11 cellular contexts compared by ENCODE assay signal in the genomic region with DNA sequence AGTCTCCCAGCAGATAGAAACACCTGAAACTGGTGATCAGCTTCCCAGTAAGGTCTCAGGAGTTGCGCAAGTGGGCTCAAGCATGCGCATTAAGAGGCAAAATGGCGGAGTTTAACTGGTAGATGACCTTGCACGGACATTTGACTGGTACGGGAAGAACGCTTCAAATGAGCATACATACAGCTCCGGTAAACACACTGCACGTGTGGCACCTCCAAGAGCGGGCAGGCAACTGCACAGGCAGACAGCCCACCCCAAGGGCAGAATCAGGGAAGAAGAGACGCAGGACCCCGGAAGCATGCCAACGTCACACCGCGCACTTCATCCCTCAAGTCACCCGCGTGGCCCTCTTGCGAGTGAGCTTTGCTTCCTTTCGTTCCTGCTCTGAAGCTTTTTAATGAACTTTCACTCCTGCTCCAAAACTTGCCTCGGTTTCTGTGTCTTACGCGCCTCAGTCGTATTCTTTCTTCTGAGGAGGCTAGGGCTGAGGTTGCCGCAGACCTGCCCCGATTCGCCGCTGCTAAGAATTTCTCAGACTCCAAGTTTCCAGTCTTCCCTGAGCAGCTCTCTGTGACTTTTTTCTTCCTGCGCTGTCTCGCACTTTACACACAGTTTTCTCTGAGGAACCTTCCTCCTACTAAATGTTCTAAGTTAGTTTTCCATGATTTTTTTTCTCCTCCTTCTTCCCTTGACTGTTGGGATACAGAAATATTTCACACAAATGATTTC.
DNase-seq lines count a peak whose midpoint lies in the region; ATAC-seq and TF ChIP-seq lines count a peak whose summit lies in the region.
"Had no signal": no experiment of that assay in that cellular context is flagged by ENCODE, and none has a peak within 500 bp of the region (broad histone marks: within the 10 kb centered on the region; RNA-seq: fewer than 3 reads in every experiment).

No MANE protein-coding gene starts in this region.

- no peak for DNase-seq in activated naive CD4-positive, alpha-beta T cell treated with anti-CD3 and anti-CD28 coated beads, Interleukin-2, amount 10 ng/mL, durations not matched to agents 7 days and 5 days
- no peak for DNase-seq in activated naive CD4-positive, alpha-beta T cell treated with anti-CD3 and anti-CD28 coated beads, Interleukin-2, amount 50 U/mL, for 16 hours
- no peak for DNase-seq in brain microvascular endothelial cell
- peak in 1 of 2 donors; percentile 72 for DNase-seq in left lung
- DNase-seq in tibial artery, result no peak
- no peak for DNase-seq in NCI-H446 treated with DMSO at 0.1 percent for 48 hours (lab: John Stamatoyannopoulos, UW)
- DNase-seq in type B pancreatic cell (ENCODE audit: extremely low spot score, unreplicated experiment), result no peak
- DNase-seq in NCI-H2081 (lab: John Stamatoyannopoulos, UW), result no peak
- DNase-seq: KG1 had no signal

- peaks cover 10% of the 10 kb centered on the region for H3K9me3 Mint-ChIP-seq in activated naive CD4-positive, alpha-beta T cell treated with anti-CD3 and anti-CD28 coated beads, Interleukin-2, amount 10 ng/mL, durations not matched to agents 7 days and 5 days
- no peaks in the 10 kb centered on the region for H3K9me3 Mint-ChIP-seq in type B pancreatic cell

- in situ Hi-C loops in brain microvascular endothelial cell (cut with HindIII; ENCODE audit: low pct_ligation_motif_present, low sequenced_read_pairs), result no loop called here

- no peaks in the 10 kb centered on the region for H3K4me1 ChIP-seq in left lung
- H3K4me1 ChIP-seq in tibial artery, result no peaks in the 10 kb centered on the region

- H3K27ac Mint-ChIP-seq in activated naive CD4-positive, alpha-beta T cell treated with anti-CD3 and anti-CD28 coated beads, Interleukin-2, amount 10 ng/mL, durations not matched to agents 7 days and 5 days, result peak overlapping the region; percentile 79
- H3K27ac Mint-ChIP-seq in type B pancreatic cell, result no peak overlapping the region
- H3K27ac Mint-ChIP-seq: stimulated activated naive CD8-positive, alpha-beta T cell treated with anti-CD3 and anti-CD28 coated beads, Interleukin-15, Interleukin-2, amounts not matched to agents 100 ng/mL and 50 ng/mL, for 24 hours had no signal

- ATAC-seq in left lung, result peak; percentile 83

- peaks cover 0 to 2% of the 10 kb centered on the region in 2 donors for H3K9me3 ChIP-seq in left lung
- H3K9me3 ChIP-seq in tibial artery, result no peaks in the 10 kb centered on the region
- H3K9me3 ChIP-seq: BLaER1 had no signal

- no peaks in the 10 kb centered on the region for H3K27me3 Mint-ChIP-seq in activated naive CD4-positive, alpha-beta T cell treated with anti-CD3 and anti-CD28 coated beads, Interleukin-2, amount 10 ng/mL, durations not matched to agents 7 days and 5 days
- no peaks in the 10 kb centered on the region for H3K27me3 Mint-ChIP-seq in type B pancreatic cell
- H3K27me3 Mint-ChIP-seq: stimulated activated naive CD8-positive, alpha-beta T cell treated with anti-CD3 and anti-CD28 coated beads, Interleukin-15, Interleukin-2, amounts not matched to agents 100 ng/mL and 50 ng/mL, for 24 hours had no signal

- CTCF ChIA-PET in activated naive CD4-positive, alpha-beta T cell treated with anti-CD3 and anti-CD28 coated beads, Interleukin-2, amount 10 ng/mL, durations not matched to agents 7 days and 5 days (lab: Charles Lee), result interaction anchor here (0.6 kb wide), 1 partner anchor 1726 kb away, joined by 3 read pairs; no protein-coding TSS in a partner anchor

- H3K27me3 ChIP-seq in brain microvascular endothelial cell (replicated peaks) (no peaks in the 10 kb centered on the region), left lung (no peaks in the 10 kb centered on the region), tibial artery (no peaks in the 10 kb centered on the region)
- H3K27me3 ChIP-seq: BLaER1 had no signal

- peak overlapping the region; percentile 28 for H3K27ac ChIP-seq in brain microvascular endothelial cell
- peak overlapping the region; percentile 46 to 65 for H3K27ac ChIP-seq in left lung
- peak overlapping the region in 1 of 2 donors; percentile 50 for H3K27ac ChIP-seq in tibial artery
- H3K27ac ChIP-seq: BLaER1 had no signal

- H3K36me3 ChIP-seq in brain microvascular endothelial cell (replicated peaks) (no peaks in the 10 kb centered on the region), left lung (no peaks in the 10 kb centered on the region), tibial artery (no peaks in the 10 kb centered on the region)
- H3K36me3 ChIP-seq: BLaER1 had no signal

- no peaks in the 10 kb centered on the region for H3K4me1 Mint-ChIP-seq in activated naive CD4-positive, alpha-beta T cell treated with anti-CD3 and anti-CD28 coated beads, Interleukin-2, amount 10 ng/mL, durations not matched to agents 7 days and 5 days
- no peaks in the 10 kb centered on the region for H3K4me1 Mint-ChIP-seq in type B pancreatic cell (ENCODE audit: unreplicated experiment)

- intact Hi-C loops in left lung (cut with DNase I) (no loop called here), tibial artery (cut with DNase I; ENCODE audit: low total_unique reads) (no loop called here)

- H3K4me3 ChIP-seq in brain microvascular endothelial cell (ENCODE audit: low read depth, low read length) (peak overlapping the region; percentile 37), left lung (peak overlapping the region; percentile 14 to 22), tibial artery (peak overlapping the region; percentile 27 to 39)
- H3K4me3 ChIP-seq: BLaER1 had no signal

- peak overlapping the region; percentile 55 for H3K4me3 Mint-ChIP-seq in activated naive CD4-positive, alpha-beta T cell treated with anti-CD3 and anti-CD28 coated beads, Interleukin-2, amount 10 ng/mL, durations not matched to agents 7 days and 5 days
- H3K4me3 Mint-ChIP-seq in type B pancreatic cell, result no peak overlapping the region
- H3K4me3 Mint-ChIP-seq: stimulated activated naive CD8-positive, alpha-beta T cell treated with anti-CD3 and anti-CD28 coated beads, Interleukin-15, Interleukin-2, amounts not matched to agents 100 ng/mL and 50 ng/mL, for 24 hours had no signal

- no peaks in the 10 kb centered on the region for H3K36me3 Mint-ChIP-seq in activated naive CD4-positive, alpha-beta T cell treated with anti-CD3 and anti-CD28 coated beads, Interleukin-2, amount 10 ng/mL, durations not matched to agents 7 days and 5 days
- H3K36me3 Mint-ChIP-seq in type B pancreatic cell, result no peaks in the 10 kb centered on the region

- no peak for TF ChIP-seq CTCF in brain microvascular endothelial cell (IDR thresholded peaks at IDR 0.05; ENCODE audit: low read depth, low read length, missing control alignments)
- no peak for TF ChIP-seq CTCF in left lung (IDR thresholded peaks at IDR 0.05)
- TF ChIP-seq CTCF in tibial artery (IDR thresholded peaks at IDR 0.05), result no peak
- no peak for TF ChIP-seq CTCF in type B pancreatic cell (conservative IDR thresholded peaks at IDR 0.05)
